In genomic region chr2:221792971-221793670, GRCh38 we compare ENCODE assay signal across 24 cellular contexts.
DNase-seq lines count a peak whose midpoint lies in the region; ATAC-seq and TF ChIP-seq lines count a peak whose summit lies in the region.
"Had no signal": no experiment of that assay in that cellular context is flagged by ENCODE, and none has a peak within 500 bp of the region (broad histone marks: within the 10 kb centered on the region; RNA-seq: fewer than 3 reads in every experiment).

No MANE protein-coding gene starts in this region.

- no peak for ATAC-seq in activated naive CD8-positive, alpha-beta T cell treated with anti-CD3 and anti-CD28 coated beads, Interleukin-2, amount 50 U/mL, for 24 hours
- ATAC-seq: activated T-helper 17 cell treated with anti-CD3 and anti-CD28 coated beads, Interleukin-2, amount 50 U/mL, for 72 hours; left cardiac atrium; T-cell had no signal

- peaks cover 14% of the 10 kb centered on the region for H3K9me3 Mint-ChIP-seq in nephron progenitor cell
- H3K9me3 Mint-ChIP-seq in activated naive CD8-positive, alpha-beta T cell treated with anti-CD3 and anti-CD28 coated beads, Interleukin-2, amount 50 U/mL, for 24 hours, result no peaks in the 10 kb centered on the region
- H3K9me3 Mint-ChIP-seq: activated CD4-positive, alpha-beta T cell treated with anti-CD3 and anti-CD28 coated beads, Interleukin-2, amount 10 ng/mL, durations not matched to agents 7 days and 5 days; activated naive CD8-positive, alpha-beta T cell treated with anti-CD3 and anti-CD28 coated beads, Interleukin-2, amount 10 ng/mL, durations not matched to agents 7 days and 5 days had no signal

- peak; percentile 53 for DNase-seq in iPS DF 4.7 (ENCODE audit: extremely low read depth, low spot score)
- peak; percentile 8 for DNase-seq in nephron progenitor cell
- DNase-seq in activated naive CD8-positive, alpha-beta T cell treated with anti-CD3 and anti-CD28 coated beads, Interleukin-2, amount 50 U/mL, for 24 hours, result no peak
- no peak for DNase-seq in glomerular visceral epithelial cell (ENCODE audit: extremely low spot score)
- DNase-seq in esophagus squamous epithelium (lab: John Stamatoyannopoulos, UW), result no peak
- DNase-seq in SIG-M5 (lab: John Stamatoyannopoulos, UW), result no peak
- DNase-seq: activated CD4-positive, alpha-beta T cell treated with anti-CD3 and anti-CD28 coated beads, Interleukin-2, amount 10 ng/mL, durations not matched to agents 7 days and 5 days; activated naive CD8-positive, alpha-beta T cell treated with anti-CD3 and anti-CD28 coated beads, Interleukin-2, amount 10 ng/mL, durations not matched to agents 7 days and 5 days; left cardiac atrium; NCI-H1417 treated with DMSO at 0.1 percent for 48 hours; NCI-H2171; NCI-H69; retina; SHP77 treated with DMSO at 0.1 percent for 48 hours; stimulated activated CD8-positive, alpha-beta memory T cell treated with anti-CD3 and anti-CD28 coated beads, Interleukin-4, amount 100 ng/mL, for 48 hours; T-cell had no signal

- H3K4me1 ChIP-seq in ACC112 (ENCODE audit: control insufficient read depth, insufficient read depth, low read length, unreplicated experiment), result no peaks in the 10 kb centered on the region
- H3K4me1 ChIP-seq in HUES64 (ENCODE audit: insufficient read depth, low read length), result peaks cover 28% of the 10 kb centered on the region
- H3K4me1 ChIP-seq in esophagus squamous epithelium, result no peaks in the 10 kb centered on the region
- H3K4me1 ChIP-seq: BLaER1 treated with 17β-estradiol and CSF1 and Interleukin-3, amounts not matched to agents 10 nM and 100 nM had no signal

- 7% methylated on average over 7 of the region's 8 CpGs for WGBS in HUES64
- 18 to 26% methylated on average over 8 of the region's 8 CpGs for whole genome bisulfite sequencing in esophagus squamous epithelium, 2 donors

- peak overlapping the region; percentile 57 for H3K4me3 Mint-ChIP-seq in nephron progenitor cell
- H3K4me3 Mint-ChIP-seq in activated naive CD8-positive, alpha-beta T cell treated with anti-CD3 and anti-CD28 coated beads, Interleukin-2, amount 50 U/mL, for 24 hours, result no peak overlapping the region
- H3K4me3 Mint-ChIP-seq: activated CD4-positive, alpha-beta T cell treated with anti-CD3 and anti-CD28 coated beads, Interleukin-2, amount 10 ng/mL, durations not matched to agents 7 days and 5 days; activated naive CD8-positive, alpha-beta T cell treated with anti-CD3 and anti-CD28 coated beads, Interleukin-2, amount 10 ng/mL, durations not matched to agents 7 days and 5 days; activated T-helper 17 cell treated with anti-CD3 and anti-CD28 coated beads, Interleukin-2, amount 50 U/mL, for 72 hours; IgD-negative memory B cell; T-cell had no signal

- H3K79me2 ChIP-seq in ACC112 (ENCODE audit: control insufficient read depth, insufficient read depth, low read length, unreplicated experiment), result no peaks in the 10 kb centered on the region

- no peak overlapping the region for H3K4me3 ChIP-seq in ACC112 (ENCODE audit: low read depth, low read length)
- peak overlapping the region; percentile 17; the same call in 1 of the 2 replicates for H3K4me3 ChIP-seq in HUES64 (ENCODE audit: low read length)
- H3K4me3 ChIP-seq in esophagus squamous epithelium, result no peak overlapping the region
- H3K4me3 ChIP-seq: BLaER1 treated with 17β-estradiol and CSF1 and Interleukin-3, amounts not matched to agents 10 nM and 100 nM; coronary artery had no signal

- H3K27me3 ChIP-seq in ACC112 (ENCODE audit: insufficient read depth, low read length), result no peaks in the 10 kb centered on the region
- H3K27me3 ChIP-seq in HUES64 (ENCODE audit: insufficient read depth, low read length), result no peaks in the 10 kb centered on the region
- H3K27me3 ChIP-seq in esophagus squamous epithelium, result peaks cover 0 to 6% (median 0%) of the 10 kb centered on the region in 4 donors
- H3K27me3 ChIP-seq: BLaER1 treated with 17β-estradiol and CSF1 and Interleukin-3, amounts not matched to agents 10 nM and 100 nM had no signal

- peak overlapping the region; percentile 49 for H3K9ac ChIP-seq in HUES64 (ENCODE audit: low read depth, low read length)
- H3K9ac ChIP-seq: BLaER1 treated with 17β-estradiol and CSF1 and Interleukin-3, amounts not matched to agents 10 nM and 100 nM had no signal

- H3K27ac ChIP-seq in ACC112 (ENCODE audit: low read depth, low read length) (no peak overlapping the region), HUES64 (ENCODE audit: low read depth, low read length) (peak overlapping the region; percentile 86), esophagus squamous epithelium (no peak overlapping the region)
- H3K27ac ChIP-seq: BLaER1 treated with 17β-estradiol and CSF1 and Interleukin-3, amounts not matched to agents 10 nM and 100 nM; coronary artery; HL-60 had no signal

- H3K9me3 ChIP-seq in HUES64 (ENCODE audit: insufficient read depth, low read depth, low read length), result no peaks in the 10 kb centered on the region
- H3K9me3 ChIP-seq in esophagus squamous epithelium, result no peaks in the 10 kb centered on the region
- H3K9me3 ChIP-seq: BLaER1 treated with 17β-estradiol and CSF1 and Interleukin-3, amounts not matched to agents 10 nM and 100 nM had no signal

- peak overlapping the region; percentile 85 for H3K27ac Mint-ChIP-seq in nephron progenitor cell
- no peak overlapping the region for H3K27ac Mint-ChIP-seq in activated naive CD8-positive, alpha-beta T cell treated with anti-CD3 and anti-CD28 coated beads, Interleukin-2, amount 50 U/mL, for 24 hours
- H3K27ac Mint-ChIP-seq: activated CD4-positive, alpha-beta T cell treated with anti-CD3 and anti-CD28 coated beads, Interleukin-2, amount 10 ng/mL, durations not matched to agents 7 days and 5 days; activated naive CD8-positive, alpha-beta T cell treated with anti-CD3 and anti-CD28 coated beads, Interleukin-2, amount 10 ng/mL, durations not matched to agents 7 days and 5 days; activated T-helper 17 cell treated with anti-CD3 and anti-CD28 coated beads, Interleukin-2, amount 50 U/mL, for 72 hours; IgD-negative memory B cell; T-cell had no signal

- intact Hi-C loops in esophagus squamous epithelium (cut with DNase I), result no loop called here

- no peak for TF ChIP-seq POLR2A in esophagus squamous epithelium (IDR thresholded peaks at IDR 0.05)

- TF ChIP-seq CTCF in nephron progenitor cell (IDR thresholded peaks at IDR 0.05) (no peak), esophagus squamous epithelium (IDR thresholded peaks at IDR 0.05) (no peak)

- H3K27me3 Mint-ChIP-seq in nephron progenitor cell (ENCODE audit: low read depth, poor library complexity), result no peaks in the 10 kb centered on the region
- no peaks in the 10 kb centered on the region for H3K27me3 Mint-ChIP-seq in activated naive CD8-positive, alpha-beta T cell treated with anti-CD3 and anti-CD28 coated beads, Interleukin-2, amount 50 U/mL, for 24 hours
- H3K27me3 Mint-ChIP-seq: activated CD4-positive, alpha-beta T cell treated with anti-CD3 and anti-CD28 coated beads, Interleukin-2, amount 10 ng/mL, durations not matched to agents 7 days and 5 days; IgD-negative memory B cell had no signal

- peak overlapping the region; percentile 8 for H2AFZ ChIP-seq in ACC112 (ENCODE audit: low read length, unreplicated experiment)

- H3K4me1 Mint-ChIP-seq in nephron progenitor cell, result peaks cover 21% of the 10 kb centered on the region
- no peaks in the 10 kb centered on the region for H3K4me1 Mint-ChIP-seq in activated naive CD8-positive, alpha-beta T cell treated with anti-CD3 and anti-CD28 coated beads, Interleukin-2, amount 50 U/mL, for 24 hours
- H3K4me1 Mint-ChIP-seq: activated CD4-positive, alpha-beta T cell treated with anti-CD3 and anti-CD28 coated beads, Interleukin-2, amount 10 ng/mL, durations not matched to agents 7 days and 5 days; activated naive CD8-positive, alpha-beta T cell treated with anti-CD3 and anti-CD28 coated beads, Interleukin-2, amount 10 ng/mL, durations not matched to agents 7 days and 5 days; activated T-helper 17 cell treated with anti-CD3 and anti-CD28 coated beads, Interleukin-2, amount 50 U/mL, for 72 hours; IgD-negative memory B cell; T-cell had no signal

- H3K36me3 Mint-ChIP-seq in nephron progenitor cell (ENCODE audit: low read depth), result no peaks in the 10 kb centered on the region
- H3K36me3 Mint-ChIP-seq in activated naive CD8-positive, alpha-beta T cell treated with anti-CD3 and anti-CD28 coated beads, Interleukin-2, amount 50 U/mL, for 24 hours (ENCODE audit: low read depth), result no peaks in the 10 kb centered on the region
- H3K36me3 Mint-ChIP-seq: activated naive CD8-positive, alpha-beta T cell treated with anti-CD3 and anti-CD28 coated beads, Interleukin-2, amount 10 ng/mL, durations not matched to agents 7 days and 5 days; brain; IgD-negative memory B cell; T-cell had no signal

- H3K36me3 ChIP-seq in ACC112 (ENCODE audit: insufficient read depth, low read length) (no peaks in the 10 kb centered on the region), HUES64 (ENCODE audit: insufficient read depth, low read length) (no peaks in the 10 kb centered on the region), esophagus squamous epithelium (no peaks in the 10 kb centered on the region)
- H3K36me3 ChIP-seq: BLaER1 treated with 17β-estradiol and CSF1 and Interleukin-3, amounts not matched to agents 10 nM and 100 nM had no signal

Comparison
In these comparisons a context has a peak if more than half of its experiments do, and no peak if none do; other contexts are left out.
1. DNase-seq: peak in iPS DF 4.7 (single experiment) and nephron progenitor cell (single experiment); none in activated naive CD8-positive, alpha-beta T cell treated with anti-CD3 and anti-CD28 coated beads, Interleukin-2, amount 50 U/mL, for 24 hours (single experiment), glomerular visceral epithelial cell (single experiment), esophagus squamous epithelium (single experiment) and SIG-M5 (single experiment).